8 cellular contexts compared by ENCODE assay signal in genomic region chr1:206471415-206471801, GRCh38. TPM values are rescaled to one million over a fixed set of nuclear protein-coding genes. Genes with fewer than 3 reads are reported as not detected.
A peak's percentile ranks its signal among the peaks of the same experiment; 100 is the strongest.
DNase-seq lines count a peak whose midpoint lies in the region; ATAC-seq, FAIRE-seq and TF ChIP-seq lines count a peak whose summit lies in the region.

No MANE protein-coding gene starts in this region.

- peak overlapping the region; percentile 91 for H3K4me2 ChIP-seq in KMS-11

- H3K27me3 ChIP-seq in KMS-11 (ENCODE audit: insufficient read depth, low read depth): no peaks in the 10 kb centered on the region
- peaks cover 2% of the 10 kb centered on the region for H3K27me3 ChIP-seq in rectal smooth muscle tissue (ENCODE audit: control insufficient read depth, insufficient read depth, low read length)

- H4K20me1 ChIP-seq in KMS-11 (ENCODE audit: insufficient read depth): no peaks in the 10 kb centered on the region

- H3K79me2 ChIP-seq in KMS-11 (ENCODE audit: insufficient read depth, low read depth): peaks cover 8% of the 10 kb centered on the region; the same call in 1 of the 2 replicates

- H3K27ac ChIP-seq in KMS-11: peak overlapping the region; percentile 44
- peak overlapping the region in 1 of 2 donors; percentile 62 for H3K27ac ChIP-seq in coronary artery
- no peak overlapping the region for H3K27ac ChIP-seq in rectal smooth muscle tissue (ENCODE audit: low read depth, low read length)
- H3K27ac ChIP-seq in kidney (ENCODE audit: low read depth in 2 of 2, low read length in 2 of 2): no peak overlapping the region

- no peak overlapping the region for H3K4me3 ChIP-seq in KMS-11 (IDR thresholded peaks at IDR 0.05; ENCODE audit: insufficient read depth, low read depth, low read length)
- peak overlapping the region; percentile 80 for H3K4me3 ChIP-seq in coronary artery
- peak overlapping the region; percentile 84 for H3K4me3 ChIP-seq in rectal smooth muscle tissue (ENCODE audit: low read length)
- H3K4me3 ChIP-seq in kidney (ENCODE audit: low read length in 2 of 2): peak overlapping the region in 1 of 2 donors; percentile 71

- peaks cover 66% of the 10 kb centered on the region for H3K4me1 ChIP-seq in KMS-11 (ENCODE audit: low read depth, poor library complexity, severe bottlenecking)
- H3K4me1 ChIP-seq in rectal smooth muscle tissue (ENCODE audit: control insufficient read depth, insufficient read depth, low read length): no peaks in the 10 kb centered on the region
- H3K4me1 ChIP-seq in kidney (ENCODE audit: control insufficient read depth in 1 of 2, insufficient read depth in 1 of 2, low read depth in 1 of 2, low read length in 2 of 2): peaks cover 0 to 17% of the 10 kb centered on the region in 2 donors

- H2AFZ ChIP-seq in KMS-11 (ENCODE audit: low read depth): peak overlapping the region; percentile 72; the same call in 1 of the 2 replicates

- peak; percentile 14 for TF ChIP-seq POLR2A in GM18526 (IDR thresholded peaks at IDR 0.05; ENCODE audit: extremely low read depth, insufficient read length)

- H3K9me3 ChIP-seq in kidney (ENCODE audit: control insufficient read depth in 1 of 2, low read length in 2 of 2): no peaks in the 10 kb centered on the region

- TF ChIP-seq CTCF in KMS-11 (conservative IDR thresholded peaks at IDR 0.05; ENCODE audit: low read depth, low read length) (no peak), coronary artery (IDR thresholded peaks at IDR 0.05) (no peak), kidney (IDR thresholded peaks at IDR 0.05; ENCODE audit: borderline replicate concordance, extremely low read depth, insufficient read depth) (no peak)

- intact Hi-C loops in kidney (cut with DNase I): no loop called here

- FAIRE-seq in kidney (lab: Jason Lieb, UNC): no peak

- no peak for ATAC-seq in HG02938 (IDR thresholded peaks at IDR 0.05; ENCODE audit: unreplicated experiment)

- H3K9ac ChIP-seq in KMS-11 (peak overlapping the region; percentile 67; the same call in 1 of the 2 replicates), rectal smooth muscle tissue (ENCODE audit: low read length) (no peak overlapping the region), kidney (ENCODE audit: low read length in 2 of 2) (no peak overlapping the region)

- H3K36me3 ChIP-seq in KMS-11 (ENCODE audit: insufficient read depth): 0 out of 2 replicates have a peak, but pooled peaks cover 4% of the 10 kb centered on the region
- no peaks in the 10 kb centered on the region for H3K36me3 ChIP-seq in rectal smooth muscle tissue (ENCODE audit: control insufficient read depth, insufficient read depth, low read length)
- no peaks in the 10 kb centered on the region for H3K36me3 ChIP-seq in kidney (ENCODE audit: control insufficient read depth in 1 of 2, insufficient read depth in 2 of 2, low read length in 2 of 2)

- no peak for DNase-seq in coronary artery (ENCODE audit: low spot score)
- DNase-seq in kidney: no peak
- DNase-seq in activated CD8-positive, alpha-beta memory T cell treated with anti-CD3 and anti-CD28 coated beads, Interleukin-2, amount 50 U/mL, for 48 hours: no peak
- no peak for DNase-seq in cortex of kidney (lab: John Stamatoyannopoulos, UW)

RNA-seq across cellular contexts. Expression of gene IKBKE, which starts 1.1 kb away (rescaled TPM):
- 14.5 TPM for total RNA-seq in kidney
- polyA plus RNA-seq in kidney (ENCODE audit: insufficient read depth, low read depth, low replicate concordance): 3.4 TPM

RNA-seq across cellular contexts. Expression of gene RASSF5, which starts 35.9 kb away (rescaled TPM):
- total RNA-seq in kidney: 18.8 TPM
- 2.4 TPM for polyA plus RNA-seq in kidney (ENCODE audit: insufficient read depth, low read depth, low replicate concordance)
